7 cellular contexts compared by ENCODE assay signal in the genomic region with DNA sequence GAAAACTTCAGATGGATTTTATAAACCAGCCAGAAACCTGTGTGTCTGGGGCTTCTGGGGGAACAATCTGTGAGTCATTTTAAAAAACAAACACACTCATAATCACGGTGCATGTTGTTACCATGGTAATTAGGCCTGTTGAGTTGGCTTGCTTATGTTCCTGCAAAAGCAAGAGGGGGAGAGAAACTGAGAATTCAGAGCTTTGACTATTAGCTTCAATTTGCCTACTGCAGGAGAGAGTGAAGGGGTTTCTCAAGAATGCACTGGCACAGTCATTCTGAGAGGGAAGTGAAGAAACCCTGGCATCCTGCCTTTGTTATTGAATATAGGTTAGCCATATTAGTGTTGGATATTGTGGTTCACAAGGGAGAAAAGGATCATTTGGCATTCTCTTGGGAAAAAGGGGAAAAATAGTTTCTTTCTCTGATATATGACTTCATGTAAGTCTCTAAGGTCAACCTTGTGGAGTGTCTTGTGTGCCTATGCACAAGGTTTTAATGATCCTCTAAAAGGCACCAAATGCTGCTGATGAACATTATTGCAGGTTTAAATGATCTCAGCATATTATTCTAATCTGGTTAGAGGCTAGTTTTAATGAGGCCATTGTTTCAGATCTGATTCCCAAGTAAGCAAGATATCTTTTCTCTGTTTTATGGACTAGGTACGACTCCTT. TPM values are rescaled to one million over a fixed set of nuclear protein-coding genes. Genes with fewer than 3 reads are reported as not detected.
DNase-seq lines count a peak whose midpoint lies in the region; ATAC-seq, FAIRE-seq and TF ChIP-seq lines count a peak whose summit lies in the region.

No MANE protein-coding gene starts in this region.

- no peak overlapping the region for H2AFZ ChIP-seq in endothelial cell of umbilical vein (ENCODE audit: low read depth, low read length)

- in situ Hi-C loops in ACHN (cut with HindIII; ENCODE audit: low pct_ligation_motif_present, low pct_unique_long_range_greater_than_20kb, low sequenced_read_pairs), result no loop called here

- H3K79me2 ChIP-seq in endothelial cell of umbilical vein (ENCODE audit: control insufficient read depth, insufficient read depth, low read length), result no peaks in the 10 kb centered on the region

- no peaks in the 10 kb centered on the region for H3K9me3 ChIP-seq in endothelial cell of umbilical vein (replicated peaks; ENCODE audit: control insufficient read depth, insufficient read depth, low read length)

- H4K20me1 ChIP-seq in endothelial cell of umbilical vein (replicated peaks; ENCODE audit: control insufficient read depth, extremely low read depth, insufficient read depth, low read length), result no peaks in the 10 kb centered on the region

- dilution Hi-C loops in endothelial cell of umbilical vein (cut with MboI; ENCODE audit: extremely low pct_ligation_motif_present, low sequenced_read_pairs), result no loop called here

- ATAC-seq in GM19455 (IDR thresholded peaks at IDR 0.05; ENCODE audit: unreplicated experiment), result peak; percentile 89
- ATAC-seq in HG03439 (IDR thresholded peaks at IDR 0.05; ENCODE audit: unreplicated experiment), result peak; percentile 96

- CTCF ChIA-PET in endothelial cell of umbilical vein (lab: Charles Lee), result interaction anchor here (0.5 to 1.0 kb wide), 3 partner anchors 13 to 105 kb away, joined by 3 read pairs; partner anchors contain the start of gene GNG2

- H3K27ac ChIP-seq in endothelial cell of umbilical vein (ENCODE audit: insufficient read depth, low read depth, low read length), result no peak overlapping the region

- no peak for TF ChIP-seq POLR2A in endothelial cell of umbilical vein (IDR thresholded peaks at IDR 0.05; ENCODE audit: low read depth, low read length)

- H3K9me1 ChIP-seq in endothelial cell of umbilical vein (replicated peaks; ENCODE audit: control insufficient read depth, extremely low read depth, insufficient read depth, low read length), result no peaks in the 10 kb centered on the region

- no peak for TF ChIP-seq CTCF in endothelial cell of umbilical vein (IDR thresholded peaks at IDR 0.05; ENCODE audit: extremely low read depth in 1 of 2, insufficient read depth in 1 of 2, low read depth in 1 of 2, low read length in 2 of 2)
- no peak for TF ChIP-seq CTCF in retinal pigment epithelial cell (conservative IDR thresholded peaks at IDR 0.05; ENCODE audit: low read depth, low read length)

- intact Hi-C loops in endothelial cell of umbilical vein (cut with micrococcal nuclease), result no loop called here

- no peak overlapping the region for H3K4me3 ChIP-seq in endothelial cell of umbilical vein (replicated peaks in 1 of 3; ENCODE audit: insufficient read depth in 1 of 3, low read depth in 1 of 3, low read length in 3 of 3)
- H3K4me3 ChIP-seq in retinal pigment epithelial cell (ENCODE audit: low read length), result no peak overlapping the region

- peaks cover 14 to 18% of the 10 kb centered on the region in 2 experiments for H3K27me3 ChIP-seq in endothelial cell of umbilical vein (ENCODE audit: control insufficient read depth in 2 of 2, insufficient read depth in 2 of 2, low read length in 2 of 2)

- POLR2A ChIA-PET in endothelial cell of umbilical vein (lab: Charles Lee), result no interaction called here

- no peak overlapping the region for H3K4me2 ChIP-seq in endothelial cell of umbilical vein (ENCODE audit: insufficient read depth, low read length)

- FAIRE-seq in RCC 7860 (lab: Jason Lieb, UNC) (no peak), endothelial cell of umbilical vein (lab: Jason Lieb, UNC) (peak; percentile 64)

- DNase-seq in GDM1 (lab: John Stamatoyannopoulos, UW), result peak; percentile 33
- peak; percentile 28 for DNase-seq in RCC 7860 (ENCODE audit: low spot score)
- DNase-seq in endothelial cell of umbilical vein (ENCODE audit: low read depth, low spot score), result peak; percentile 87
- DNase-seq in retinal pigment epithelial cell (ENCODE audit: low read depth), result peak; percentile 97
- DNase-seq in ACHN, result no peak

- BruUV-seq in endothelial cell of umbilical vein (replicated peaks; lab: Mats Ljungman, UMichigan), result no TSS peak

- peaks cover 9% of the 10 kb centered on the region for H3K4me1 ChIP-seq in endothelial cell of umbilical vein (ENCODE audit: control insufficient read depth, extremely low read depth, insufficient read depth, low read length)

- H3K36me3 ChIP-seq in endothelial cell of umbilical vein (ENCODE audit: control insufficient read depth in 2 of 2, extremely low read depth in 1 of 2, insufficient read depth in 2 of 2, low read length in 2 of 2), result no peaks in the 10 kb centered on the region

- H3K9ac ChIP-seq in endothelial cell of umbilical vein (replicated peaks; ENCODE audit: extremely low read depth, insufficient read depth, low read length), result no peak overlapping the region

TF ChIP-seq in endothelial cell of umbilical vein, 7 proteins besides CTCF, POLR2A, EP300 and RAD21:
- peak; percentile 55 for TF ChIP-seq FOS (IDR thresholded peaks at IDR 0.05; ENCODE audit: borderline replicate concordance, insufficient read depth, low read length)
- TF ChIP-seq GATA2 (IDR thresholded peaks at IDR 0.05; ENCODE audit: insufficient read depth, insufficient read length, low read depth, low read length), result no peak
- TF ChIP-seq EZH2 (IDR thresholded peaks at IDR 0.05; ENCODE audit: borderline replicate concordance, low read depth, low read length, severe bottlenecking), result no peak
- TF ChIP-seq, protein P1, sequence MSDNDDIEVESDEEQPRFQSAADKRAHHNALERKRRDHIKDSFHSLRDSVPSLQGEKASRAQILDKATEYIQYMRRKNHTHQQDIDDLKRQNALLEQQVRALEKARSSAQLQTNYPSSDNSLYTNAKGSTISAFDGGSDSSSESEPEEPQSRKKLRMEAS (IDR thresholded peaks at IDR 0.05; ENCODE audit: insufficient read depth, insufficient read length), result no peak
- TF ChIP-seq JUN (IDR thresholded peaks at IDR 0.05; ENCODE audit: borderline replicate concordance, insufficient read depth, insufficient read length, low read depth), result peak; percentile 48

RNA-seq across cellular contexts. Expression of gene GNG2, which starts 12.9 kb away (rescaled TPM):
- total RNA-seq in endothelial cell of umbilical vein, result not detected in 2 replicates
- not detected in 2 replicates for polyA plus RNA-seq in endothelial cell of umbilical vein
- 0.05 and 0.06 TPM in 2 replicates for polyA plus RNA-seq in endothelial cell of umbilical vein (2011; cell fraction: cytosol; rRNA removed)
- not detected in 2 replicates for polyA plus RNA-seq in endothelial cell of umbilical vein (2011; cell fraction: nucleus; rRNA removed)
- polyA plus RNA-seq in endothelial cell of umbilical vein (2012), result 0.05 and 0.27 TPM in 2 replicates
- not detected in 2 replicates for polyA minus RNA-seq in endothelial cell of umbilical vein
- not detected for polyA minus RNA-seq in endothelial cell of umbilical vein (2011; cell fraction: cytosol; rRNA and poly(A)+ RNA removed)
- polyA minus RNA-seq in endothelial cell of umbilical vein (2011; cell fraction: nucleus; rRNA and poly(A)+ RNA removed), result 0.14 TPM in 1 of 2 replicates, not detected in the other
